31 cellular contexts compared by ENCODE assay signal in genomic region chr4:152389359-152389758, GRCh38.
"Had no signal": no experiment of that assay in that cellular context is flagged by ENCODE, and none has a peak within 500 bp of the region (broad histone marks: within the 10 kb centered on the region; RNA-seq: fewer than 3 reads in every experiment).

No MANE protein-coding gene starts in this region.

- H3K9me3 ChIP-seq: adrenal gland, ascending aorta, body of pancreas, breast epithelium, colonic mucosa had no signal

- ATAC-seq: activated naive CD4-positive, alpha-beta T cell treated with anti-CD3 and anti-CD28 coated beads, Interleukin-2, amount 50 U/mL, for 72 hours; activated naive CD8-positive, alpha-beta T cell treated with anti-CD3 and anti-CD28 coated beads, Interleukin-2, amount 50 U/mL, for 24 hours; activated T-cell treated with anti-CD3 and anti-CD28 coated beads, Interleukin-2, amount 50 U/mL, for 72 hours; activated T-helper 17 cell treated with anti-CD3 and anti-CD28 coated beads, Interleukin-2, amount 50 U/mL, for 72 hours; body of pancreas had no signal

- H3K4me3 ChIP-seq: adrenal gland, ascending aorta, body of pancreas, breast epithelium, cardiac muscle cell, colonic mucosa had no signal

- H3K27ac ChIP-seq: adrenal gland, ascending aorta, body of pancreas, brain microvascular endothelial cell, breast epithelium, cardiac muscle cell, colonic mucosa had no signal

- H3K27me3 ChIP-seq: adrenal gland, ascending aorta, body of pancreas, brain microvascular endothelial cell, breast epithelium, cardiac muscle cell, colonic mucosa had no signal

- H3K4me1 ChIP-seq: adrenal gland, ascending aorta, body of pancreas, breast epithelium, colonic mucosa had no signal

- H3K36me3 ChIP-seq: adrenal gland, ascending aorta, brain microvascular endothelial cell, breast epithelium, cardiac muscle cell, colonic mucosa had no signal

- DNase-seq: activated effector memory CD4-positive, alpha-beta T cell treated with anti-CD3 and anti-CD28 coated beads, Interleukin-2, amount 50 U/mL, for 16 hours; activated effector memory CD4-positive, alpha-beta T cell treated with Interleukin-2 at 50 U/mL for 16 hours; activated gamma-delta T cell; activated gamma-delta T cell treated with Interleukin-2 at 50 U/mL for 16 hours; activated naive CD4-positive, alpha-beta T cell; activated naive CD4-positive, alpha-beta T cell treated with anti-CD3 and anti-CD28 coated beads for 36 hours; activated naive CD4-positive, alpha-beta T cell treated with anti-CD3 and anti-CD28 coated beads, Interleukin-2, amount 10 ng/mL, durations not matched to agents 7 days and 5 days; activated naive CD4-positive, alpha-beta T cell treated with anti-CD3 and anti-CD28 coated beads, Interleukin-2, amount 50 U/mL, for 16 hours; activated naive CD4-positive, alpha-beta T cell treated with Interleukin-2 at 50 U/mL for 16 hours; activated naive CD8-positive, alpha-beta T cell treated with anti-CD3 and anti-CD28 coated beads for 36 hours; activated naive CD8-positive, alpha-beta T cell treated with anti-CD3 and anti-CD28 coated beads, Interleukin-2, amount 10 ng/mL, durations not matched to agents 7 days and 5 days; activated naive CD8-positive, alpha-beta T cell treated with anti-CD3 and anti-CD28 coated beads, Interleukin-2, amount 50 U/mL, for 24 hours; activated T-cell treated with anti-CD3 and anti-CD28 coated beads, Interleukin-2, amount 50 U/mL, for 48 hours; activated T-cell treated with anti-CD3 and anti-CD28 coated beads, Interleukin-2, amount 50 U/mL, for 72 hours; adrenal gland; amniotic stem cell; amygdala; anterior cingulate cortex; aorta; body of pancreas; brain microvascular endothelial cell; caudate nucleus; central memory CD4-positive, alpha-beta T cell; cerebellar nuclear complex; colonic mucosa had no signal

- FAIRE-seq: bronchial epithelial cell had no signal
